25 cellular contexts compared by ENCODE assay signal in genomic region chr16:4395055-4395726, GRCh38. TPM values are rescaled to one million over a fixed set of nuclear protein-coding genes. Genes with fewer than 3 reads are reported as not detected.
A peak's percentile ranks its signal among the peaks of the same experiment; 100 is the strongest.
DNase-seq lines count a peak whose midpoint lies in the region; ATAC-seq and TF ChIP-seq lines count a peak whose summit lies in the region.
"Had no signal": no experiment of that assay in that cellular context is flagged by ENCODE, and none has a peak within 500 bp of the region (broad histone marks: within the 10 kb centered on the region; RNA-seq: fewer than 3 reads in every experiment).

No MANE protein-coding gene starts in this region.

- no peaks in the 10 kb centered on the region for H3K9me3 ChIP-seq in spleen
- H3K9me3 ChIP-seq: A549, upper lobe of left lung had no signal

- no peak overlapping the region for H3K27ac ChIP-seq in spleen
- H3K27ac ChIP-seq: A549, foreskin keratinocyte, upper lobe of left lung had no signal

- H3K4me1 ChIP-seq in spleen: peaks cover 0 to 62% (median 13%) of the 10 kb centered on the region in 6 donors

- H3K4me1 Mint-ChIP-seq in activated naive CD8-positive, alpha-beta T cell (ENCODE audit: low read depth): peaks cover 11% of the 10 kb centered on the region
- no peaks in the 10 kb centered on the region for H3K4me1 Mint-ChIP-seq in activated naive CD8-positive, alpha-beta T cell treated with anti-CD3 and anti-CD28 coated beads, Interleukin-2, amount 50 U/mL, for 24 hours
- H3K4me1 Mint-ChIP-seq in IgD-negative memory B cell: peaks cover 1 to 11% (median 1%) of the 10 kb centered on the region in 3 donors
- H3K4me1 Mint-ChIP-seq: activated CD4-positive, alpha-beta T cell treated with anti-CD3 and anti-CD28 coated beads, Interleukin-2, amount 10 ng/mL, durations not matched to agents 24 days and 14 days had no signal

- no peak for ATAC-seq in activated naive CD8-positive, alpha-beta T cell treated with anti-CD3 and anti-CD28 coated beads, Interleukin-2, amount 50 U/mL, for 24 hours
- ATAC-seq: A549; foreskin keratinocyte; stimulated activated naive CD8-positive, alpha-beta T cell treated with anti-CD3 and anti-CD28 coated beads, Interleukin-15, amount 100 ng/mL, for 72 hours had no signal

- no peaks in the 10 kb centered on the region for H3K9me3 Mint-ChIP-seq in activated naive CD8-positive, alpha-beta T cell (ENCODE audit: low read depth)
- H3K9me3 Mint-ChIP-seq in activated naive CD8-positive, alpha-beta T cell treated with anti-CD3 and anti-CD28 coated beads, Interleukin-2, amount 50 U/mL, for 24 hours: no peaks in the 10 kb centered on the region
- no peaks in the 10 kb centered on the region for H3K9me3 Mint-ChIP-seq in IgD-negative memory B cell
- H3K9me3 Mint-ChIP-seq: activated CD4-positive, alpha-beta T cell treated with anti-CD3 and anti-CD28 coated beads, Interleukin-2, amount 10 ng/mL, durations not matched to agents 24 days and 14 days; stimulated activated naive CD8-positive, alpha-beta T cell treated with anti-CD3 and anti-CD28 coated beads, Interleukin-15, amount 100 ng/mL, for 72 hours had no signal

- peak overlapping the region; percentile 66 for H3K27ac Mint-ChIP-seq in activated naive CD8-positive, alpha-beta T cell
- no peak overlapping the region for H3K27ac Mint-ChIP-seq in activated naive CD8-positive, alpha-beta T cell treated with anti-CD3 and anti-CD28 coated beads, Interleukin-2, amount 50 U/mL, for 24 hours
- peak overlapping the region; percentile 31 to 95 (median 68) for H3K27ac Mint-ChIP-seq in IgD-negative memory B cell
- H3K27ac Mint-ChIP-seq: activated CD4-positive, alpha-beta T cell treated with anti-CD3 and anti-CD28 coated beads, Interleukin-2, amount 10 ng/mL, durations not matched to agents 24 days and 14 days had no signal

- intact Hi-C loops in spleen (cut with DNase I; ENCODE audit: low total_unique reads): no loop called here

- no peak overlapping the region for H3K4me3 Mint-ChIP-seq in activated naive CD8-positive, alpha-beta T cell
- H3K4me3 Mint-ChIP-seq in activated naive CD8-positive, alpha-beta T cell treated with anti-CD3 and anti-CD28 coated beads, Interleukin-2, amount 50 U/mL, for 24 hours: no peak overlapping the region
- peak overlapping the region in 1 of 4 donors; percentile 66 for H3K4me3 Mint-ChIP-seq in IgD-negative memory B cell
- H3K4me3 Mint-ChIP-seq: activated CD4-positive, alpha-beta T cell treated with anti-CD3 and anti-CD28 coated beads, Interleukin-2, amount 10 ng/mL, durations not matched to agents 24 days and 14 days; stimulated activated naive CD8-positive, alpha-beta T cell treated with anti-CD3 and anti-CD28 coated beads, Interleukin-15, amount 100 ng/mL, for 72 hours had no signal

- H3K36me3 ChIP-seq in spleen: peaks cover 0 to 100% (median 63%) of the 10 kb centered on the region in 6 donors

- 69 to 77% (median 72%) methylated on average over 6 to 9 of the region's 9 CpGs for WGBS in spleen, 5 donors

- TF ChIP-seq CTCF in spleen (IDR thresholded peaks at IDR 0.05 in 8 of 11, conservative IDR thresholded peaks at IDR 0.05 in 3 of 11): no peak

- H3K4me3 ChIP-seq in spleen: no peak overlapping the region
- H3K4me3 ChIP-seq: A549, upper lobe of left lung had no signal

- TF ChIP-seq POLR2A in spleen (IDR thresholded peaks at IDR 0.05): no peak

- H3K27me3 Mint-ChIP-seq in activated naive CD8-positive, alpha-beta T cell: no peaks in the 10 kb centered on the region
- H3K27me3 Mint-ChIP-seq in activated naive CD8-positive, alpha-beta T cell treated with anti-CD3 and anti-CD28 coated beads, Interleukin-2, amount 50 U/mL, for 24 hours: no peaks in the 10 kb centered on the region
- H3K27me3 Mint-ChIP-seq in IgD-negative memory B cell: no peaks in the 10 kb centered on the region
- H3K27me3 Mint-ChIP-seq: activated CD4-positive, alpha-beta T cell treated with anti-CD3 and anti-CD28 coated beads, Interleukin-2, amount 10 ng/mL, durations not matched to agents 24 days and 14 days; stimulated activated naive CD8-positive, alpha-beta T cell treated with anti-CD3 and anti-CD28 coated beads, Interleukin-15, amount 100 ng/mL, for 72 hours had no signal

- DNase-seq in activated naive CD8-positive, alpha-beta T cell treated with anti-CD3 and anti-CD28 coated beads, Interleukin-2, amount 50 U/mL, for 24 hours: no peak
- peak; percentile 54 for DNase-seq in islet precursor cell
- peak; percentile 51 for DNase-seq in spleen
- DNase-seq in D341Med (ENCODE audit: low spot score): no peak
- no peak for DNase-seq in HK-2 (ENCODE audit: unreplicated experiment)
- no peak for DNase-seq in pons (ENCODE audit: low spot score)
- DNase-seq: activated CD4-positive, alpha-beta T cell treated with anti-CD3 and anti-CD28 coated beads, Interleukin-2, amount 10 ng/mL, durations not matched to agents 24 days and 14 days; activated CD8-positive, alpha-beta memory T cell treated with anti-CD3 and anti-CD28 coated beads, Interleukin-2, amount 50 U/mL, for 48 hours; activated gamma-delta T cell; aorta; DMS153; erythroblast; foreskin keratinocyte; GDM1; hippocampal formation; mammary epithelial cell; MM.1S; NCI-H1436; NCI-H526; stimulated activated CD4-positive, alpha-beta T cell treated with anti-CD3 and anti-CD28 coated beads, Interleukin-4, amount 100 ng/mL, for 24 hours; stimulated activated naive CD8-positive, alpha-beta T cell treated with anti-CD3 and anti-CD28 coated beads, Interleukin-15, amount 100 ng/mL, for 72 hours; upper lobe of left lung had no signal

- H3K36me3 Mint-ChIP-seq in activated naive CD8-positive, alpha-beta T cell: peaks cover 4% of the 10 kb centered on the region
- peaks cover 9% of the 10 kb centered on the region for H3K36me3 Mint-ChIP-seq in activated naive CD8-positive, alpha-beta T cell treated with anti-CD3 and anti-CD28 coated beads, Interleukin-2, amount 50 U/mL, for 24 hours (ENCODE audit: low read depth)
- peaks cover 6% of the 10 kb centered on the region for H3K36me3 Mint-ChIP-seq in IgD-negative memory B cell

- no peaks in the 10 kb centered on the region for H3K27me3 ChIP-seq in spleen (replicated peaks in 1 of 7)
- H3K27me3 ChIP-seq: foreskin keratinocyte, upper lobe of left lung had no signal

RNA-seq across cellular contexts. Expression of gene CORO7, which starts 21.2 kb away (rescaled TPM):
- polyA plus RNA-seq in IgD-negative memory B cell (108 TPM), spleen (10 to 100 TPM; 29.7 to 70.6 (median 50.5) TPM)
- 100 to 1,000 TPM in 6 of 7 donors, 10 to 100 TPM in 1; 89.9 to 177 (median 149) TPM for total RNA-seq in spleen

RNA-seq across cellular contexts. Expression of gene VASN, which starts 23.5 kb away (rescaled TPM):
- 0.45 TPM for polyA plus RNA-seq in IgD-negative memory B cell
- 10 to 100 TPM in 5 of 7 donors, 1 to 10 TPM in 2; 7.4 to 24.9 (median 15.6) TPM for total RNA-seq in spleen
- 1 to 10 TPM; 2.0 to 6.3 (median 5.2) TPM for polyA plus RNA-seq in spleen

RNA-seq across cellular contexts. Expression of gene DNAJA3, which starts 30.5 kb away (rescaled TPM):
- polyA plus RNA-seq in IgD-negative memory B cell: 42.7 TPM
- total RNA-seq in spleen: 10 to 100 TPM; 30.0 to 47.6 (median 35.5) TPM
- polyA plus RNA-seq in spleen: 10 to 100 TPM; 16.9 to 36.7 (median 20.7) TPM

RNA-seq across cellular contexts. Expression of gene PAM16, which starts 44.1 kb away (rescaled TPM):
- polyA plus RNA-seq in IgD-negative memory B cell (40.4 TPM), spleen (10 to 100 TPM; 65.5 to 88.8 (median 84.8) TPM)
- total RNA-seq in spleen: 10 to 100 TPM; 26.7 to 45.9 (median 30.1) TPM

Comparison
In these comparisons a context has a peak if more than half of its experiments do, and no peak if none do; other contexts are left out.
1. DNase-seq: peak in islet precursor cell (single experiment) and spleen (single experiment); none in activated naive CD8-positive, alpha-beta T cell treated with anti-CD3 and anti-CD28 coated beads, Interleukin-2, amount 50 U/mL, for 24 hours (single experiment), D341Med (single experiment), HK-2 (single experiment) and pons (single experiment).